ENCODE assay signal across 17 cellular contexts in the genomic region with DNA sequence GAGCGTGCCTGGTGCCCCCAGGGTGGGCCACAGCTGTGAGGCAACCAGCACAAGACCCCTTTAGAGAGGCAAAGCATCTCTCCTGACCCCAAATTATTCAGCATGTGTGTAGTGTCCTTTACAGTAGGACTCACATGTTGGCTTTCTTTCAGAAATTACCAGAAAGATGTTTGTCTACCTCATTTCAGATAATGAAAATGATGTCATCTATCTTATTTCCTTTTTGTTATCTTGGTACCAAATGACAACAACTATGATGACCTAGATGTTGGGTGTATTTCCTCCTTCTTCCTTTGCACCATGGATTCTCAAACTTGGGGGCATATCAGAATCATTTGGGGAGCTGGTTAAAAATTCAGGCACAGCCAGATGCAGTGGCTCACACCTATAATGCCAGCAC. TPM values are rescaled to one million over a fixed set of nuclear protein-coding genes. Genes with fewer than 3 reads are reported as not detected.
"Had no signal": no experiment of that assay in that cellular context is flagged by ENCODE, and none has a peak within 500 bp of the region (broad histone marks: within the 10 kb centered on the region; RNA-seq: fewer than 3 reads in every experiment).

No MANE protein-coding gene starts in this region.

- DNase-seq: colonic mucosa; effector CD4-positive, alpha-beta T cell; endodermal cell; erythroblast; foreskin melanocyte; hippocampal formation; naive thymus-derived CD8-positive, alpha-beta T cell; ovary; right cardiac atrium; stimulated activated CD4-positive, alpha-beta T cell treated with anti-CD3 and anti-CD28 coated beads, Interleukin-2, amount 100 ng/mL, for 48 hours; stimulated activated naive CD8-positive, alpha-beta T cell treated with anti-CD3 and anti-CD28 coated beads, Interleukin-15, amount 100 ng/mL, for 72 hours; testis; upper lobe of right lung had no signal

- H3K9me3 ChIP-seq: colonic mucosa, heart left ventricle, ovary, testis, tibial nerve, upper lobe of right lung, vagina had no signal

- ATAC-seq: heart left ventricle; naive thymus-derived CD8-positive, alpha-beta T cell; right cardiac atrium; stimulated activated naive CD8-positive, alpha-beta T cell treated with anti-CD3 and anti-CD28 coated beads, Interleukin-15, amount 100 ng/mL, for 72 hours; upper lobe of right lung had no signal

- H3K27me3 ChIP-seq: colonic mucosa, heart left ventricle, ovary, testis, tibial nerve, upper lobe of right lung, vagina had no signal

- H3K36me3 Mint-ChIP-seq: naive thymus-derived CD8-positive, alpha-beta T cell had no signal

- H3K27ac ChIP-seq: colonic mucosa, heart left ventricle, ovary, testis, tibial nerve, upper lobe of right lung, vagina had no signal

- H3K36me3 ChIP-seq: colonic mucosa, heart left ventricle, ovary, tibial nerve, upper lobe of right lung, vagina had no signal

- H3K27ac Mint-ChIP-seq: endodermal cell; stimulated activated naive CD8-positive, alpha-beta T cell treated with anti-CD3 and anti-CD28 coated beads, Interleukin-15, amount 100 ng/mL, for 72 hours had no signal

- H3K4me3 Mint-ChIP-seq: endodermal cell; naive thymus-derived CD8-positive, alpha-beta T cell; stimulated activated naive CD8-positive, alpha-beta T cell treated with anti-CD3 and anti-CD28 coated beads, Interleukin-15, amount 100 ng/mL, for 72 hours had no signal

- H3K4me2 ChIP-seq: smooth muscle cell had no signal

- H3K9me3 Mint-ChIP-seq: endodermal cell; naive thymus-derived CD8-positive, alpha-beta T cell; stimulated activated naive CD8-positive, alpha-beta T cell treated with anti-CD3 and anti-CD28 coated beads, Interleukin-15, amount 100 ng/mL, for 72 hours had no signal

- H3K4me3 ChIP-seq: colonic mucosa, heart left ventricle, ovary, smooth muscle cell, testis, tibial nerve, upper lobe of right lung, vagina had no signal

RNA-seq across cellular contexts. Expression of a gene that starts 50.5 kb away (rescaled TPM):
- total RNA-seq: smooth muscle cell had no signal
- polyA plus RNA-seq: smooth muscle cell had no signal
